ENCODE assay signal across 18 cellular contexts in the genomic region with DNA sequence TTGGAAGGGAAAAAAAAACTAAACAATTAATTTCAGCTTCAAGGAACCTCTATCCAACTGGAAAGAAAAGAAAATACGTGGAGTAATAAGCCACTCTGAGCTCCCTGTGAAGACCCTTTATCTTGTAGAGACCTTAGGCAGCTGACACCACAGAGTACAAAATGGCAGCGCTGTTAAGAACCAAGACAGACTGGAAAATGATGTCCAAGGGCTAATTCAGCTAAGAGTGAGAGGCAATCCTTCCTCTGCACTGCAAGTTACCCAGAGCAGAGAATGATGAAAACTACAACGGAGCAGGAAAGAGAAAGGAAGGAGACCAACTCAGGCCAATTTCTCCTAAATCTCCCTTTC. TPM values are rescaled to one million over a fixed set of nuclear protein-coding genes. Genes with fewer than 3 reads are reported as not detected.
DNase-seq lines count a peak whose midpoint lies in the region; ATAC-seq, FAIRE-seq and TF ChIP-seq lines count a peak whose summit lies in the region.
"Had no signal": no experiment of that assay in that cellular context is flagged by ENCODE, and none has a peak within 500 bp of the region (broad histone marks: within the 10 kb centered on the region; RNA-seq: fewer than 3 reads in every experiment).

No MANE protein-coding gene starts in this region.

- CTCF ChIA-PET in IMR-90 (lab: Yijun Ruan, JAX) (interaction anchor here (0.6 to 0.7 kb wide), 2 partner anchors 17 to 259 kb away, joined by 3 read pairs; no protein-coding TSS in a partner anchor), H1 (lab: Charles Lee; ENCODE audit: partially characterized antibody) (interaction anchor here (0.9 to 1.3 kb wide), 4 partner anchors 130 to 302 kb away, joined by 3 to 4 read pairs (median 4); no protein-coding TSS in a partner anchor)

- H3K27ac Mint-ChIP-seq in naive B cell, result peak overlapping the region in 4 of 6 donors; percentile 38 to 74 (median 58)
- no peak overlapping the region for H3K27ac Mint-ChIP-seq in T-helper 2 cell treated with Interferon-gamma antibody and Interleukin-4, amounts not matched to agents 5 μg/mL and 100 μg/mL, for 36 hours
- H3K27ac Mint-ChIP-seq in activated CD4-positive, alpha-beta T cell treated with anti-CD3 and anti-CD28 coated beads, Interleukin-2, amount 10 ng/mL, durations not matched to agents 24 days and 14 days, result no peak overlapping the region

- dilution Hi-C loops in IMR-90 (cut with HindIII; ENCODE audit: low sequenced_read_pairs, unreplicated experiment), result no loop called here

- H3K4ac ChIP-seq in IMR-90 (ENCODE audit: low read depth, low read length), result no peak overlapping the region
- H3K4ac ChIP-seq in H1 (replicated peaks; ENCODE audit: insufficient read length, low read depth, low read length), result no peak overlapping the region

- DNase-seq in DMS79 treated with DMSO at 0.1 percent for 48 hours (lab: John Stamatoyannopoulos, UW) (peak; percentile 81), IMR-90 (no peak), H1 (ENCODE audit: low read depth in 1 of 2, low spot score in 2 of 2) (no peak), naive B cell (no peak), posterior vena cava (ENCODE audit: low spot score) (no peak)
- DNase-seq in activated CD8-positive, alpha-beta memory T cell treated with anti-CD3 and anti-CD28 coated beads, Interleukin-2, amount 50 U/mL, for 48 hours, result no peak
- DNase-seq in T-helper 2 cell treated with Interferon-gamma antibody and Interleukin-4, amounts not matched to agents 5 μg/mL and 100 μg/mL, for 36 hours (ENCODE audit: low spot score), result no peak
- no peak for DNase-seq in activated CD4-positive, alpha-beta T cell treated with anti-CD3 and anti-CD28 coated beads, Interleukin-2, amount 10 ng/mL, durations not matched to agents 24 days and 14 days
- DNase-seq: activated effector memory CD4-positive, alpha-beta T cell treated with Interleukin-2 at 50 U/mL for 16 hours; Caco-2; GDM1; NCI-H1417 treated with DMSO at 0.1 percent for 48 hours; stimulated activated CD4-positive, alpha-beta T cell treated with anti-CD3 and anti-CD28 coated beads, Interleukin-12 subunit alpha, Interleukin-12 subunit beta, amount 100 ng/mL, for 4 hours; T-cell had no signal

- no peak for FAIRE-seq in H1 (lab: Jason Lieb, UNC)
- FAIRE-seq: frontal cortex had no signal

- no peak overlapping the region for H2AK9ac ChIP-seq in IMR-90 (replicated peaks; ENCODE audit: low read depth, low read length, poor library complexity)

- H3K27me3 ChIP-seq in IMR-90 (ENCODE audit: control insufficient read depth, insufficient read depth, low read length) (no peaks in the 10 kb centered on the region), H1 (replicated peaks in 1 of 4; ENCODE audit: control insufficient read depth in 3 of 4, extremely low read depth in 1 of 4, insufficient read depth in 3 of 4, low read length in 3 of 4) (peaks cover 0 to 2% (median 0%) of the 10 kb centered on the region in 4 experiments; a peak in 1 of 7 replicates)
- H3K27me3 ChIP-seq: ascending aorta had no signal

- no peaks in the 10 kb centered on the region for H3K9me3 ChIP-seq in IMR-90 (ENCODE audit: control insufficient read depth, insufficient read depth, low read length)
- no peaks in the 10 kb centered on the region for H3K9me3 ChIP-seq in H1 (ENCODE audit: insufficient read depth in 2 of 2, low read depth in 1 of 2, low read length in 1 of 2)
- H3K9me3 ChIP-seq: ascending aorta, Caco-2, thoracic aorta had no signal

- no peak for TF ChIP-seq EP300 in H1 (IDR thresholded peaks at IDR 0.05; ENCODE audit: borderline replicate concordance in 1 of 2, low read depth in 2 of 2, low read length in 2 of 2)

- H2AK5ac ChIP-seq in IMR-90 (ENCODE audit: low read depth, low read length) (peak overlapping the region; percentile 53; the same call in 1 of the 2 replicates), H1 (ENCODE audit: low read depth, low read length) (no peak overlapping the region)

- no peaks in the 10 kb centered on the region; the same call in 1 of the 2 replicates for H3K9me1 ChIP-seq in IMR-90 (ENCODE audit: insufficient read depth, low read length)

- H3K79me1 ChIP-seq in IMR-90 (ENCODE audit: low read depth in 1 of 2, low read length in 2 of 2), result peaks cover 4 to 37% of the 10 kb centered on the region in 2 experiments; a peak in 3 of 4 replicates
- H3K79me1 ChIP-seq in H1 (ENCODE audit: low read depth, low read length), result no peaks in the 10 kb centered on the region

- H4K91ac ChIP-seq in IMR-90 (ENCODE audit: insufficient read depth, low read depth, low read length), result no peak overlapping the region
- H4K91ac ChIP-seq in H1 (replicated peaks; ENCODE audit: insufficient read length, low read length), result no peak overlapping the region

- H3K27ac ChIP-seq in IMR-90 (ENCODE audit: insufficient read depth, low read length) (no peak overlapping the region), H1 (ENCODE audit: low read depth, low read length) (no peak overlapping the region)
- H3K27ac ChIP-seq: ascending aorta, thoracic aorta had no signal

- H2AFZ ChIP-seq in IMR-90 (replicated peaks; ENCODE audit: low read length, poor library complexity) (no peak overlapping the region), H1 (ENCODE audit: low read length) (no peak overlapping the region)

- no peak overlapping the region for H4K8ac ChIP-seq in IMR-90 (ENCODE audit: low read depth in 2 of 2, low read length in 2 of 2)
- H4K8ac ChIP-seq in H1 (ENCODE audit: extremely low read depth, insufficient read depth, low read length), result no peak overlapping the region

- H2BK120ac ChIP-seq in IMR-90 (ENCODE audit: low read depth, low read length), result no peak overlapping the region; the same call in 1 of the 2 replicates
- H2BK120ac ChIP-seq in H1 (replicated peaks; ENCODE audit: low read depth, low read length), result no peak overlapping the region

- TF ChIP-seq POLR2A in IMR-90 (IDR thresholded peaks at IDR 0.05; ENCODE audit: low read depth, low read length), result no peak
- no peak for TF ChIP-seq POLR2A in H1 (IDR thresholded peaks at IDR 0.05; ENCODE audit: control extremely low read depth in 1 of 2, low read depth in 2 of 2, low read length in 2 of 2)

- H3K23me2 ChIP-seq in H1 (ENCODE audit: low read depth, low read length), result no peaks in the 10 kb centered on the region

- no peak overlapping the region for H3K18ac ChIP-seq in IMR-90 (ENCODE audit: low read depth, low read length)
- H3K18ac ChIP-seq in H1 (ENCODE audit: extremely low read depth, low read length), result no peak overlapping the region

- in situ Hi-C loops in IMR-90 (cut with MboI; ENCODE audit: low sequenced_read_pairs), result no loop called here

- H3K14ac ChIP-seq in IMR-90 (replicated peaks; ENCODE audit: low read depth, low read length) (no peak overlapping the region), H1 (ENCODE audit: insufficient read length) (no peak overlapping the region)

- H3K56ac ChIP-seq in IMR-90 (ENCODE audit: extremely low read depth, insufficient read depth, low read length) (no peak overlapping the region), H1 (replicated peaks; ENCODE audit: insufficient read length, low read depth, low read length) (no peak overlapping the region)

- ATAC-seq in IMR-90 (ENCODE audit: low read depth), result no peak
- ATAC-seq in naive B cell (ENCODE audit: low read depth in 2 of 2), result no peak
- ATAC-seq: HCT116, T-cell had no signal

- peaks cover under 1% of the 10 kb centered on the region for H3K36me3 ChIP-seq in IMR-90 (ENCODE audit: control insufficient read depth, insufficient read depth, low read length)
- peaks cover 0 to 2% (median under 1%) of the 10 kb centered on the region in 4 experiments; a peak in 3 of 8 replicates for H3K36me3 ChIP-seq in H1 (ENCODE audit: control insufficient read depth in 2 of 4, insufficient read depth in 4 of 4, low read length in 3 of 4)

- H2BK20ac ChIP-seq in IMR-90 (ENCODE audit: low read depth, low read length) (no peak overlapping the region), H1 (ENCODE audit: low read length) (no peak overlapping the region)

- POLR2A ChIA-PET in IMR-90 (lab: Charles Lee; ENCODE audit: unreplicated experiment) (interaction anchor here (0.5 kb wide), 1 partner anchor 82 kb away, joined by 3 read pairs; no protein-coding TSS in a partner anchor), H1 (lab: Charles Lee; ENCODE audit: partially characterized antibody) (interaction anchor here (0.7 kb wide), 2 partner anchors 46 to 111 kb away, joined by 3 to 4 read pairs; no protein-coding TSS in a partner anchor)

- H2BK5ac ChIP-seq in IMR-90 (ENCODE audit: low read depth, low read length, poor library complexity, severe bottlenecking) (peak overlapping the region; percentile 10), H1 (ENCODE audit: low read depth, low read length) (no peak overlapping the region)

- H4K20me1 ChIP-seq in IMR-90 (ENCODE audit: insufficient read depth, low read length), result no peaks in the 10 kb centered on the region; the same call in 1 of the 2 replicates
- H4K20me1 ChIP-seq in H1 (replicated peaks in 1 of 2; ENCODE audit: control insufficient read depth in 1 of 2, insufficient read depth in 2 of 2, low read length in 2 of 2), result no peaks in the 10 kb centered on the region

- peaks cover 16 to 32% (median 17%) of the 10 kb centered on the region in 3 donors for H3K4me1 Mint-ChIP-seq in naive B cell
- no peaks in the 10 kb centered on the region for H3K4me1 Mint-ChIP-seq in T-helper 2 cell treated with Interferon-gamma antibody and Interleukin-4, amounts not matched to agents 5 μg/mL and 100 μg/mL, for 36 hours (ENCODE audit: low read depth)
- H3K4me1 Mint-ChIP-seq in activated CD4-positive, alpha-beta T cell treated with anti-CD3 and anti-CD28 coated beads, Interleukin-2, amount 10 ng/mL, durations not matched to agents 24 days and 14 days, result peaks cover 10% of the 10 kb centered on the region

- H3K4me1 ChIP-seq in IMR-90 (ENCODE audit: control insufficient read depth, insufficient read depth, low read length) (peaks cover 4% of the 10 kb centered on the region; the same call in 1 of the 2 replicates), H1 (replicated peaks in 1 of 4; ENCODE audit: control insufficient read depth in 3 of 4, insufficient read depth in 4 of 4, low read length in 3 of 4) (peaks cover 0 to 5% (median 1%) of the 10 kb centered on the region in 4 experiments; a peak in 2 of 7 replicates)
- H3K4me1 ChIP-seq: ascending aorta, Caco-2 had no signal

- TF ChIP-seq RAD21 in IMR-90 (IDR thresholded peaks at IDR 0.05; ENCODE audit: low read length) (no peak), H1 (IDR thresholded peaks at IDR 0.05 in 1 of 2, conservative IDR thresholded peaks at IDR 0.05 in 1 of 2; ENCODE audit: low read depth in 2 of 2, low read length in 2 of 2) (no peak)

- peaks cover 1 to 5% of the 10 kb centered on the region in 2 donors for H3K36me3 Mint-ChIP-seq in naive B cell
- H3K36me3 Mint-ChIP-seq in T-helper 2 cell treated with Interferon-gamma antibody and Interleukin-4, amounts not matched to agents 5 μg/mL and 100 μg/mL, for 36 hours (ENCODE audit: low read depth), result peaks cover 29% of the 10 kb centered on the region
- H3K36me3 Mint-ChIP-seq in activated CD4-positive, alpha-beta T cell treated with anti-CD3 and anti-CD28 coated beads, Interleukin-2, amount 10 ng/mL, durations not matched to agents 24 days and 14 days (ENCODE audit: low read depth), result peaks cover 43% of the 10 kb centered on the region

- BruUV-seq in IMR-90 (replicated peaks; lab: Mats Ljungman, UMichigan), result no TSS peak

- H3K4me3 ChIP-seq in IMR-90 (ENCODE audit: insufficient read depth, low read depth, low read length) (no peak overlapping the region), H1 (ENCODE audit: extremely low read depth in 1 of 4, insufficient read depth in 2 of 4, low read depth in 3 of 4, low read length in 4 of 4) (no peak overlapping the region)
- H3K4me3 ChIP-seq: ascending aorta, thoracic aorta had no signal

- H3K4me3 Mint-ChIP-seq in naive B cell, result no peak overlapping the region
- no peak overlapping the region for H3K4me3 Mint-ChIP-seq in T-helper 2 cell treated with Interferon-gamma antibody and Interleukin-4, amounts not matched to agents 5 μg/mL and 100 μg/mL, for 36 hours
- H3K4me3 Mint-ChIP-seq in activated CD4-positive, alpha-beta T cell treated with anti-CD3 and anti-CD28 coated beads, Interleukin-2, amount 10 ng/mL, durations not matched to agents 24 days and 14 days, result no peak overlapping the region
- H3K4me3 Mint-ChIP-seq: T-cell had no signal

- peak overlapping the region; percentile 72; the same call in 1 of the 2 replicates for H3K23ac ChIP-seq in IMR-90 (ENCODE audit: low read depth, low read length)
- H3K23ac ChIP-seq in H1 (ENCODE audit: insufficient read length), result no peak overlapping the region

- H3K27me3 Mint-ChIP-seq in naive B cell, result no peaks in the 10 kb centered on the region
- H3K27me3 Mint-ChIP-seq in T-helper 2 cell treated with Interferon-gamma antibody and Interleukin-4, amounts not matched to agents 5 μg/mL and 100 μg/mL, for 36 hours (ENCODE audit: low read depth), result no peaks in the 10 kb centered on the region
- H3K27me3 Mint-ChIP-seq in activated CD4-positive, alpha-beta T cell treated with anti-CD3 and anti-CD28 coated beads, Interleukin-2, amount 10 ng/mL, durations not matched to agents 24 days and 14 days, result no peaks in the 10 kb centered on the region
- H3K27me3 Mint-ChIP-seq: T-cell had no signal

- WGBS in IMR-90 (ENCODE audit: extremely low coverage in 2 of 2, insufficient read length in 1 of 2), 2 experiments, result no CpG with 5 or more reads among the region's 3 CpGs
- WGBS in H1 (ENCODE audit: extremely low coverage in 1 of 2, insufficient coverage in 1 of 2, insufficient read length in 1 of 2, insufficient replicate concordance in 2 of 2, low coverage in 1 of 2, low lambda C conversion rate in 2 of 2, missing lambda C conversion rate in 1 of 2), 2 experiments, result 62% methylated on average over 3 of the region's 3 CpGs; no CpG with 5 or more reads in 1 of the 2 experiments

- H2BK12ac ChIP-seq in H1 (ENCODE audit: low read depth, low read length), result no peak overlapping the region

- H4K5ac ChIP-seq in IMR-90 (ENCODE audit: low read depth, low read length) (no peak overlapping the region), H1 (ENCODE audit: insufficient read length, low read depth, low read length) (no peak overlapping the region)

- TF ChIP-seq CTCF in IMR-90 (conservative IDR thresholded peaks at IDR 0.05; ENCODE audit: low read depth, low read length) (no peak), H1 (IDR thresholded peaks at IDR 0.05; ENCODE audit: control extremely low read depth in 1 of 3, insufficient read depth in 1 of 3, low read depth in 1 of 3, low read length in 3 of 3) (no peak)

- no peaks in the 10 kb centered on the region for H3K9me3 Mint-ChIP-seq in naive B cell
- H3K9me3 Mint-ChIP-seq in T-helper 2 cell treated with Interferon-gamma antibody and Interleukin-4, amounts not matched to agents 5 μg/mL and 100 μg/mL, for 36 hours, result no peaks in the 10 kb centered on the region
- H3K9me3 Mint-ChIP-seq in activated CD4-positive, alpha-beta T cell treated with anti-CD3 and anti-CD28 coated beads, Interleukin-2, amount 10 ng/mL, durations not matched to agents 24 days and 14 days, result peaks cover 10% of the 10 kb centered on the region

- H3K79me2 ChIP-seq in H1 (ENCODE audit: control insufficient read depth in 1 of 2, insufficient read depth in 2 of 2, low read length in 2 of 2), result no peaks in the 10 kb centered on the region

- H2BK15ac ChIP-seq in IMR-90 (ENCODE audit: low read depth, low read length) (no peak overlapping the region), H1 (ENCODE audit: low read length) (no peak overlapping the region)

- H3K9ac ChIP-seq in IMR-90 (ENCODE audit: low read depth, low read length), result no peak overlapping the region
- H3K9ac ChIP-seq in H1 (replicated peaks in 1 of 4; ENCODE audit: extremely low read depth in 1 of 4, low read depth in 3 of 4, low read length in 3 of 4), result no peak overlapping the region

- intact Hi-C loops in IMR-90 (cut with micrococcal nuclease) (no loop called here), posterior vena cava (cut with DNase I) (no loop called here)
- intact Hi-C loops in activated CD4-positive, alpha-beta T cell treated with anti-CD3 and anti-CD28 coated beads, Interleukin-2, amount 10 ng/mL, durations not matched to agents 24 days and 14 days (cut with micrococcal nuclease), result loop anchor here (10.0 kb wide), 2 partner anchors 56 to 264 kb away; a partner anchor contains a TSS

- H3K4me2 ChIP-seq in IMR-90 (ENCODE audit: low read depth, low read length) (no peak overlapping the region), H1 (ENCODE audit: insufficient read depth in 1 of 2, low read depth in 2 of 2, low read length in 2 of 2) (0 out of 4 replicates have a peak overlapping the region, but pooled peaks of 1 of the 2 experiments have one; percentile 17)

RNA-seq across cellular contexts. Expression of a gene that starts 56.7 kb away (rescaled TPM):
- total RNA-seq in IMR-90 (2012; rRNA removed) (57.8 and 65.2 TPM in 2 replicates), posterior vena cava (10 to 100 TPM; 39.7 to 45.5 TPM)
- polyA plus RNA-seq in IMR-90 (2012; rRNA removed) (8.8 and 9.4 TPM in 2 replicates), H1 (2011; rRNA removed) (2.0 and 3.7 TPM in 2 replicates), naive B cell (ENCODE audit: low read depth in 6 of 6) (100 to 1,000 TPM in 2 of 6 donors, 10 to 100 TPM in 4; 81.2 to 102 (median 96.2) TPM)
- polyA plus RNA-seq in IMR-90 (2012; cell fraction: cytosol; rRNA removed), result 2.6 and 2.7 TPM in 2 replicates
- polyA plus RNA-seq in IMR-90 (2012; cell fraction: nucleus; rRNA removed; ENCODE audit: low replicate concordance), result 2.5 and 15.9 TPM in 2 replicates
- total RNA-seq in H1 (2021; fragmentation: NEBNext Ultra II Directional; extraction: Animal tissue kit (Norgen Biotek cat#: 25700)), result 17.6 and 22.6 TPM in 2 replicates
- polyA plus RNA-seq in H1 (2011; cell fraction: cytosol; rRNA removed), result 3.5 TPM
- 4.4 TPM for polyA plus RNA-seq in H1 (2011; cell fraction: nucleus; rRNA removed)
- polyA plus RNA-seq in H1 (2012, experiment 1 of 2), result 7.2 to 10.1 TPM (median 8.8 TPM) in 4 replicates
- polyA plus RNA-seq in H1 (2012, experiment 2 of 2), result 0.25 TPM
- 7.4 TPM for polyA plus RNA-seq in H1 (2013, experiment 1 of 2)
- polyA plus RNA-seq in H1 (2013, experiment 2 of 2), result 8.0 TPM
- 44.0 and 67.3 TPM in 2 replicates for polyA minus RNA-seq in H1 (2011; rRNA and poly(A)+ RNA removed)
- 27.4 TPM for polyA minus RNA-seq in H1 (2011; cell fraction: cytosol; rRNA and poly(A)+ RNA removed)
- 37.6 TPM for polyA minus RNA-seq in H1 (2011; cell fraction: nucleus; rRNA and poly(A)+ RNA removed)
- 31.8 and 38.0 TPM in 2 replicates for total RNA-seq in activated CD4-positive, alpha-beta T cell treated with anti-CD3 and anti-CD28 coated beads, Interleukin-2, amount 10 ng/mL, durations not matched to agents 24 days and 14 days

Comparison
In these comparisons a context has a peak if more than half of its experiments do, and no peak if none do; other contexts are left out.
1. H3K27ac Mint-ChIP-seq: peak in naive B cell (4 of 6); none in T-helper 2 cell treated with Interferon-gamma antibody and Interleukin-4, amounts not matched to agents 5 μg/mL and 100 μg/mL, for 36 hours (single experiment) and activated CD4-positive, alpha-beta T cell treated with anti-CD3 and anti-CD28 coated beads, Interleukin-2, amount 10 ng/mL, durations not matched to agents 24 days and 14 days (single experiment).